1 cellular context compared by ENCODE assay signal in genomic region chr6:27158316-27158643, GRCh38.
TF ChIP-seq lines count a peak whose summit lies in the region.

No MANE protein-coding gene starts in this region.

TF ChIP-seq in H1, 55 proteins besides CTCF, POLR2A, EP300 and RAD21 (continued from another document):
- no peak for TF ChIP-seq CBX8 (IDR thresholded peaks at IDR 0.05; ENCODE audit: borderline replicate concordance, low read depth, low read length)
- TF ChIP-seq JUN (IDR thresholded peaks at IDR 0.05; ENCODE audit: low read depth, low read length): no peak
- no peak for TF ChIP-seq KDM4A (IDR thresholded peaks at IDR 0.05; ENCODE audit: low read depth, low read length, severe bottlenecking)
- TF ChIP-seq KDM5A (IDR thresholded peaks at IDR 0.05; ENCODE audit: low read length): no peak
- TF ChIP-seq SP1 (IDR thresholded peaks at IDR 0.05; ENCODE audit: low read depth, low read length): no peak
- no peak for TF ChIP-seq CREB1 (IDR thresholded peaks at IDR 0.05)
- no peak for TF ChIP-seq TAF7 (optimal IDR thresholded peaks at IDR 0.05; ENCODE audit: borderline replicate concordance, low read depth, low read length)
- TF ChIP-seq EZH2 (IDR thresholded peaks at IDR 0.05; ENCODE audit: low read depth, low read length, severe bottlenecking): no peak
- TF ChIP-seq, protein P1, sequence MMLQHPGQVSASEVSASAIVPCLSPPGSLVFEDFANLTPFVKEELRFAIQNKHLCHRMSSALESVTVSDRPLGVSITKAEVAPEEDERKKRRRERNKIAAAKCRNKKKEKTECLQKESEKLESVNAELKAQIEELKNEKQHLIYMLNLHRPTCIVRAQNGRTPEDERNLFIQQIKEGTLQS (IDR thresholded peaks at IDR 0.05; ENCODE audit: insufficient read depth, low read depth, low read length): no peak
- no peak for TF ChIP-seq CHD2 (IDR thresholded peaks at IDR 0.05; ENCODE audit: low read length)
- TF ChIP-seq HDAC2 (IDR thresholded peaks at IDR 0.05; ENCODE audit: borderline replicate concordance in 1 of 2, low read depth in 2 of 2, low read length in 2 of 2): no peak
- no peak for TF ChIP-seq CEBPB (IDR thresholded peaks at IDR 0.05; ENCODE audit: low read depth, low read length)
- TF ChIP-seq TEAD4 (IDR thresholded peaks at IDR 0.05; ENCODE audit: low read depth, low read length): no peak
- no peak for TF ChIP-seq NRF1 (IDR thresholded peaks at IDR 0.05; ENCODE audit: low read depth, low read length)
- TF ChIP-seq SP4 (IDR thresholded peaks at IDR 0.05; ENCODE audit: low read length): no peak
- TF ChIP-seq ATF2 (IDR thresholded peaks at IDR 0.05; ENCODE audit: low read length): no peak
